14 cellular contexts compared by ENCODE assay signal in the genomic region with DNA sequence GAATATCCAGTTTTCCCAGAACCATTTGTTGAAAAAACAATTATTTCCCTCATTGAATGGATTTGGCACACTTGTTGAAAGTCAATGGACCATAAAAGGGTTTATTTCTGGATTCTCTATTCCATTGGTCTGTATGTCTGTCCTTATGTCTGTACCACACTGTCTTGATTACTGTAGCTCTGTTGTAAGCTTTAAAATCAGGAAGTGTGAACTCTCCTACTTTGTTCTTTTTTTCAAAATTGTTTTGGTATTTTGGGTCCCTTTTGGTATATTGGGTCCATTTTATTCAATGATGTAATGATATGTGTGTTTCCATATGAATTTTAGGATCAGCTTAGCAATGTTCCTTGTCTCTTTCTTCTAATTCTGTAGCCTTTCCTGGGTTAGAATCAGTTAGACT.
DNase-seq lines count a peak whose midpoint lies in the region; ATAC-seq and TF ChIP-seq lines count a peak whose summit lies in the region.
"Had no signal": no experiment of that assay in that cellular context is flagged by ENCODE, and none has a peak within 500 bp of the region (broad histone marks: within the 10 kb centered on the region; RNA-seq: fewer than 3 reads in every experiment).

No MANE protein-coding gene starts in this region.

- peaks cover 86% of the 10 kb centered on the region for H3K4me1 ChIP-seq in lower lobe of right lung

- H3K27ac Mint-ChIP-seq in activated naive CD4-positive, alpha-beta T cell treated with anti-CD3 and anti-CD28 coated beads for 36 hours = peak overlapping the region; percentile 98
- H3K27ac Mint-ChIP-seq in activated B cell treated with CpG ODN at 0.5 μM for 24 hours = peak overlapping the region; percentile 99
- H3K27ac Mint-ChIP-seq in type B pancreatic cell = peak overlapping the region; percentile 15

- no peak overlapping the region for H3K4me3 Mint-ChIP-seq in activated naive CD4-positive, alpha-beta T cell treated with anti-CD3 and anti-CD28 coated beads for 36 hours
- peak overlapping the region; percentile 80 for H3K4me3 Mint-ChIP-seq in activated B cell treated with CpG ODN at 0.5 μM for 24 hours
- no peak overlapping the region for H3K4me3 Mint-ChIP-seq in type B pancreatic cell
- H3K4me3 Mint-ChIP-seq: neural crest cell had no signal

- intact Hi-C loops in activated naive CD4-positive, alpha-beta T cell treated with anti-CD3 and anti-CD28 coated beads for 36 hours (cut with micrococcal nuclease) = no loop called here
- intact Hi-C loops in activated B cell treated with CpG ODN at 0.5 μM for 24 hours (cut with micrococcal nuclease) = no loop called here
- intact Hi-C loops in lower lobe of right lung (cut with DNase I) = no loop called here

- H3K27ac ChIP-seq in lower lobe of right lung = peak overlapping the region; percentile 87
- H3K27ac ChIP-seq: epithelial cell of prostate had no signal

- H3K36me3 ChIP-seq in lower lobe of right lung = no peaks in the 10 kb centered on the region
- H3K36me3 ChIP-seq: thoracic aorta had no signal

- no peak overlapping the region for H3K4me3 ChIP-seq in lower lobe of right lung
- H3K4me3 ChIP-seq: thoracic aorta had no signal

- CTCF ChIA-PET in activated naive CD4-positive, alpha-beta T cell treated with anti-CD3 and anti-CD28 coated beads for 36 hours (lab: Charles Lee) = interaction anchor here (1.3 to 2.6 kb wide), 3 partner anchors 12 to 55 kb away, joined by 5 to 9 read pairs (median 7); no protein-coding TSS in a partner anchor
- CTCF ChIA-PET in activated B cell treated with CpG ODN at 0.5 μM for 24 hours (lab: Charles Lee) = interaction anchor here (0.7 to 2.4 kb wide), 4 partner anchors 10 to 57 kb away, joined by 3 to 11 read pairs (median 4); no protein-coding TSS in a partner anchor

- ATAC-seq in activated B cell treated with CpG ODN at 0.5 μM for 24 hours (ENCODE audit: low read depth) (no peak), lower lobe of right lung (no peak), GM21576 (IDR thresholded peaks at IDR 0.05; ENCODE audit: unreplicated experiment) (no peak), HG03175 (IDR thresholded peaks at IDR 0.05; ENCODE audit: unreplicated experiment) (no peak)
- ATAC-seq: heart right ventricle had no signal

- DNase-seq in activated naive CD4-positive, alpha-beta T cell treated with anti-CD3 and anti-CD28 coated beads for 36 hours = no peak
- DNase-seq in activated naive CD4-positive, alpha-beta T cell (lab: John Stamatoyannopoulos, UW) = no peak
- DNase-seq in activated B cell treated with CpG ODN at 0.5 μM for 24 hours (no peak), lower lobe of right lung (no peak), type B pancreatic cell (ENCODE audit: extremely low spot score, unreplicated experiment) (no peak)
- DNase-seq in stimulated activated CD4-positive, alpha-beta T cell treated with anti-CD3 and anti-CD28 coated beads, Interleukin-2, amount 100 ng/mL, for 24 hours = no peak
- DNase-seq: DND-41, heart right ventricle, NCI-H2227 treated with DMSO at 0.1 percent for 48 hours had no signal

- no peaks in the 10 kb centered on the region for H3K9me3 Mint-ChIP-seq in activated naive CD4-positive, alpha-beta T cell treated with anti-CD3 and anti-CD28 coated beads for 36 hours
- H3K9me3 Mint-ChIP-seq in activated B cell treated with CpG ODN at 0.5 μM for 24 hours (peaks cover 3% of the 10 kb centered on the region), type B pancreatic cell (peaks cover 16% of the 10 kb centered on the region)

- no peaks in the 10 kb centered on the region for H3K27me3 ChIP-seq in lower lobe of right lung (ENCODE audit: low read depth)
- H3K27me3 ChIP-seq: heart right ventricle had no signal

- POLR2A ChIA-PET in activated B cell treated with CpG ODN at 0.5 μM for 24 hours (lab: Charles Lee) = interaction anchor here (1.0 to 7.6 kb wide), 12 partner anchors 11 to 139 kb away, joined by 3 to 313 read pairs (median 7); no protein-coding TSS in a partner anchor

- H3K9me3 ChIP-seq in lower lobe of right lung = no peaks in the 10 kb centered on the region
- H3K9me3 ChIP-seq: heart right ventricle, thoracic aorta had no signal

- peaks cover 90% of the 10 kb centered on the region for H3K4me1 Mint-ChIP-seq in activated naive CD4-positive, alpha-beta T cell treated with anti-CD3 and anti-CD28 coated beads for 36 hours (ENCODE audit: low read depth)
- H3K4me1 Mint-ChIP-seq in activated B cell treated with CpG ODN at 0.5 μM for 24 hours (peaks cover 83% of the 10 kb centered on the region), type B pancreatic cell (ENCODE audit: unreplicated experiment) (peaks cover 18% of the 10 kb centered on the region)

- TF ChIP-seq CTCF in activated B cell treated with CpG ODN at 0.5 μM for 24 hours (IDR thresholded peaks at IDR 0.05) (no peak), lower lobe of right lung (IDR thresholded peaks at IDR 0.05) (no peak), type B pancreatic cell (conservative IDR thresholded peaks at IDR 0.05) (no peak)

- H3K27me3 Mint-ChIP-seq in activated naive CD4-positive, alpha-beta T cell treated with anti-CD3 and anti-CD28 coated beads for 36 hours (ENCODE audit: low read depth) = no peaks in the 10 kb centered on the region
- H3K27me3 Mint-ChIP-seq in activated B cell treated with CpG ODN at 0.5 μM for 24 hours (no peaks in the 10 kb centered on the region), type B pancreatic cell (no peaks in the 10 kb centered on the region)

- H3K36me3 Mint-ChIP-seq in activated naive CD4-positive, alpha-beta T cell treated with anti-CD3 and anti-CD28 coated beads for 36 hours (ENCODE audit: low read depth) = peaks cover 34% of the 10 kb centered on the region
- H3K36me3 Mint-ChIP-seq in activated B cell treated with CpG ODN at 0.5 μM for 24 hours (ENCODE audit: low read depth) (peaks cover 50% of the 10 kb centered on the region), type B pancreatic cell (peaks cover 34% of the 10 kb centered on the region)

Comparison
In these comparisons a context has a peak if more than half of its experiments do, and no peak if none do; other contexts are left out.
1. H3K27ac Mint-ChIP-seq: peak in every context shown above with its lines; median percentile 99 in activated B cell treated with CpG ODN at 0.5 μM for 24 hours; 98 in activated naive CD4-positive, alpha-beta T cell treated with anti-CD3 and anti-CD28 coated beads for 36 hours; 15 in type B pancreatic cell.